Comparison of ENCODE assay signal across 15 cellular contexts in genomic region chr6:8860671-8861070, GRCh38.
"Had no signal": no experiment of that assay in that cellular context is flagged by ENCODE, and none has a peak within 500 bp of the region (broad histone marks: within the 10 kb centered on the region; RNA-seq: fewer than 3 reads in every experiment).

No MANE protein-coding gene starts in this region.

- H3K27me3 Mint-ChIP-seq: activated CD4-positive, alpha-beta memory T cell treated with anti-CD3 and anti-CD28 coated beads, Interleukin-2, amount 10 ng/mL, durations not matched to agents 7 days and 5 days; stimulated activated naive CD8-positive, alpha-beta T cell treated with anti-CD3 and anti-CD28 coated beads, Interleukin-15, amount 100 ng/mL, for 72 hours had no signal

- H3K4me1 Mint-ChIP-seq: activated CD4-positive, alpha-beta memory T cell treated with anti-CD3 and anti-CD28 coated beads, Interleukin-2, amount 10 ng/mL, durations not matched to agents 7 days and 5 days; activated naive CD8-positive, alpha-beta T cell treated with anti-CD3 and anti-CD28 coated beads, Interleukin-2, amount 50 U/mL, for 24 hours; stimulated activated naive CD8-positive, alpha-beta T cell treated with anti-CD3 and anti-CD28 coated beads, Interleukin-15, amount 100 ng/mL, for 72 hours had no signal

- H3K27ac ChIP-seq: cardiac muscle cell, heart left ventricle, testis had no signal

- ATAC-seq: activated naive CD8-positive, alpha-beta T cell treated with anti-CD3 and anti-CD28 coated beads, Interleukin-2, amount 50 U/mL, for 24 hours; heart left ventricle; left ventricle myocardium superior; stimulated activated naive CD8-positive, alpha-beta T cell treated with anti-CD3 and anti-CD28 coated beads, Interleukin-15, amount 100 ng/mL, for 72 hours had no signal

- H3K27me3 ChIP-seq: cardiac muscle cell, heart left ventricle, testis had no signal

- H3K9me3 Mint-ChIP-seq: activated CD4-positive, alpha-beta memory T cell treated with anti-CD3 and anti-CD28 coated beads, Interleukin-2, amount 10 ng/mL, durations not matched to agents 7 days and 5 days; activated naive CD8-positive, alpha-beta T cell treated with anti-CD3 and anti-CD28 coated beads, Interleukin-2, amount 50 U/mL, for 24 hours; stimulated activated naive CD8-positive, alpha-beta T cell treated with anti-CD3 and anti-CD28 coated beads, Interleukin-15, amount 100 ng/mL, for 72 hours had no signal

- H3K4me1 ChIP-seq: testis had no signal

- H3K36me3 ChIP-seq: cardiac muscle cell, heart left ventricle had no signal

- H3K4me3 ChIP-seq: cardiac muscle cell, heart left ventricle, testis had no signal

- H3K4me3 Mint-ChIP-seq: activated CD4-positive, alpha-beta memory T cell treated with anti-CD3 and anti-CD28 coated beads, Interleukin-2, amount 10 ng/mL, durations not matched to agents 7 days and 5 days; activated naive CD8-positive, alpha-beta T cell treated with anti-CD3 and anti-CD28 coated beads, Interleukin-2, amount 50 U/mL, for 24 hours; stimulated activated naive CD8-positive, alpha-beta T cell treated with anti-CD3 and anti-CD28 coated beads, Interleukin-15, amount 100 ng/mL, for 72 hours had no signal

- H3K27ac Mint-ChIP-seq: activated CD4-positive, alpha-beta memory T cell treated with anti-CD3 and anti-CD28 coated beads, Interleukin-2, amount 10 ng/mL, durations not matched to agents 7 days and 5 days; activated naive CD8-positive, alpha-beta T cell treated with anti-CD3 and anti-CD28 coated beads, Interleukin-2, amount 50 U/mL, for 24 hours; stimulated activated naive CD8-positive, alpha-beta T cell treated with anti-CD3 and anti-CD28 coated beads, Interleukin-15, amount 100 ng/mL, for 72 hours had no signal

- DNase-seq: activated CD4-positive, alpha-beta memory T cell treated with anti-CD3 and anti-CD28 coated beads, Interleukin-2, amount 10 ng/mL, durations not matched to agents 7 days and 5 days; activated CD4-positive, alpha-beta T cell treated with anti-CD3 and anti-CD28 coated beads for 1 hour; activated naive CD4-positive, alpha-beta T cell treated with Interleukin-2 at 50 U/mL for 16 hours; activated naive CD8-positive, alpha-beta T cell treated with anti-CD3 and anti-CD28 coated beads, Interleukin-2, amount 50 U/mL, for 24 hours; foreskin melanocyte; heart left ventricle; islet precursor cell; left ventricle myocardium superior; mesendoderm; stimulated activated CD4-positive, alpha-beta T cell treated with anti-CD3 and anti-CD28 coated beads, Interleukin-12 subunit alpha, Interleukin-12 subunit beta, amount 100 ng/mL, for 4 hours; stimulated activated CD8-positive, alpha-beta memory T cell treated with anti-CD3 and anti-CD28 coated beads, Interleukin-4, amount 100 ng/mL, for 48 hours; stimulated activated naive CD8-positive, alpha-beta T cell treated with anti-CD3 and anti-CD28 coated beads, Interleukin-15, amount 100 ng/mL, for 72 hours; T1000; testis had no signal

- H3K9me3 ChIP-seq: heart left ventricle, testis had no signal
